ENCODE assay signal across 10 cellular contexts in the genomic region with DNA sequence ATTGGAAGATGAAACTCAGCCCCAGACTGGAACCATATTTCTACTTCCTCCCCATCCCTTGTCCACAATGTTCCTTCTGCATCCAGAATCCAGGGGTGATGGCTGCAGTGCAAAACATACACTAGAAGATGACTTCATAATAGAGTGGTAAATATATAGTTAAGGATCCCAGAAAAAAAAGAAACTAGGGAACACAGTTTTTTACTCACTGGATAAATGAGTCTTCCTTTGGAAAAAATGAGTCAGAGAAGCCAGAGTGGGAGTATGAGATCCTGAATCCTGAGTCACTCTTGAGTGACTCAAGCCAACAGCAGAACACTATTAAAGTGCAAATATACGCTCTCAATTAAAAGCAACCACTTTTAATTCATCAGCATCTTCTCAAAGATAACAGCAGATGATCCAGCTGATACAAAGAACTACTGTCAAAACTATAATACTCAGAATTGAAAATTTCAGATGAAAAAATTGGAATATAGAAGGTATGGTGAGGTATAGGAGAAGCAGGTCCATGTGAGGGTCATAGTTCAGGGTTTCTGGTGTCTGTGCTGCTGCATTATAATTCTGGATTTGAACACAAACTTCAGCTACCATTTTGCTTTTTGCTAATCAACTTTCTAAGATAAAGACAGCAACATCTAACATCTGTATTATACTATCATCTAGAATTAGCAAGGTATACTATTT.
DNase-seq lines count a peak whose midpoint lies in the region; ATAC-seq, FAIRE-seq and TF ChIP-seq lines count a peak whose summit lies in the region.
"Had no signal": no experiment of that assay in that cellular context is flagged by ENCODE, and none has a peak within 500 bp of the region (broad histone marks: within the 10 kb centered on the region; RNA-seq: fewer than 3 reads in every experiment).

No MANE protein-coding gene starts in this region.

- intact Hi-C loops in endothelial cell of umbilical vein (cut with micrococcal nuclease) (loop anchor here (1.0 to 10.0 kb wide), 5 partner anchors 9 to 399 kb away; no protein-coding TSS in a partner anchor), mucosa of descending colon (cut with DNase I, micrococcal nuclease) (no loop called here)

- H2AFZ ChIP-seq in endothelial cell of umbilical vein (ENCODE audit: low read depth, low read length) = no peak overlapping the region

- H3K4me3 ChIP-seq in AG09309 (ENCODE audit: control insufficient read depth, low read depth, low read length) (no peak overlapping the region), endothelial cell of umbilical vein (replicated peaks in 1 of 3; ENCODE audit: insufficient read depth in 1 of 3, low read depth in 1 of 3, low read length in 3 of 3) (peak overlapping the region in 1 of 3 experiments; percentile 27), mucosa of descending colon (no peak overlapping the region), small intestine (ENCODE audit: low read depth in 1 of 2, low read length in 2 of 2) (no peak overlapping the region)

- dilution Hi-C loops in endothelial cell of umbilical vein (cut with MboI; ENCODE audit: extremely low pct_ligation_motif_present, low sequenced_read_pairs) = no loop called here

- TSS peak; percentile 91 for BruUV-seq in endothelial cell of umbilical vein (replicated peaks; lab: Mats Ljungman, UMichigan)

- H3K9me1 ChIP-seq in endothelial cell of umbilical vein (replicated peaks; ENCODE audit: control insufficient read depth, extremely low read depth, insufficient read depth, low read length) = no peaks in the 10 kb centered on the region

- H3K9me3 ChIP-seq in endothelial cell of umbilical vein (replicated peaks; ENCODE audit: control insufficient read depth, insufficient read depth, low read length) (no peaks in the 10 kb centered on the region), mucosa of descending colon (peaks cover 15% of the 10 kb centered on the region), small intestine (ENCODE audit: control insufficient read depth, low read depth) (no peaks in the 10 kb centered on the region)

- peaks cover 3% of the 10 kb centered on the region for H3K79me2 ChIP-seq in endothelial cell of umbilical vein (ENCODE audit: control insufficient read depth, insufficient read depth, low read length)

- H4K20me1 ChIP-seq in endothelial cell of umbilical vein (replicated peaks; ENCODE audit: control insufficient read depth, extremely low read depth, insufficient read depth, low read length) = no peaks in the 10 kb centered on the region

- peak overlapping the region; percentile 100 for H3K27ac ChIP-seq in endothelial cell of umbilical vein (ENCODE audit: insufficient read depth, low read depth, low read length)
- H3K27ac ChIP-seq in small intestine (ENCODE audit: low read depth in 1 of 2, low read length in 1 of 2) = peak overlapping the region in 1 of 2 donors; percentile 22

- ATAC-seq in mucosa of descending colon (peak; percentile 38), HG03354 (IDR thresholded peaks at IDR 0.05; ENCODE audit: poor library complexity, severe bottlenecking, unreplicated experiment) (no peak), HG03196 (IDR thresholded peaks at IDR 0.05; ENCODE audit: unreplicated experiment) (no peak)

- peak overlapping the region; percentile 95 for H3K9ac ChIP-seq in endothelial cell of umbilical vein (replicated peaks; ENCODE audit: extremely low read depth, insufficient read depth, low read length)

- peak overlapping the region; percentile 86 for H3K4me2 ChIP-seq in endothelial cell of umbilical vein (ENCODE audit: insufficient read depth, low read length)

- H3K36me3 ChIP-seq in endothelial cell of umbilical vein (ENCODE audit: control insufficient read depth in 2 of 2, extremely low read depth in 1 of 2, insufficient read depth in 2 of 2, low read length in 2 of 2) (no peaks in the 10 kb centered on the region), mucosa of descending colon (ENCODE audit: low read depth) (no peaks in the 10 kb centered on the region), small intestine (ENCODE audit: control insufficient read depth in 2 of 2, insufficient read depth in 2 of 2, low read length in 2 of 2) (no peaks in the 10 kb centered on the region)

- DNase-seq in AG09309 (ENCODE audit: low read depth) = peak; percentile 90
- DNase-seq in M059J (ENCODE audit: low read depth) = peak; percentile 97
- peak; percentile 91 for DNase-seq in endothelial cell of umbilical vein (ENCODE audit: low read depth, low spot score)
- DNase-seq in mucosa of descending colon = no peak
- DNase-seq in NCI-H510A (lab: John Stamatoyannopoulos, UW) = no peak
- no peak for DNase-seq in small intestine
- DNase-seq: activated T-cell treated with anti-CD3 and anti-CD28 coated beads, Interleukin-2, amount 50 U/mL, for 1 hour had no signal

- peak; percentile 62 for TF ChIP-seq POLR2A in endothelial cell of umbilical vein (IDR thresholded peaks at IDR 0.05; ENCODE audit: low read depth, low read length)

- H3K27me3 ChIP-seq in endothelial cell of umbilical vein (ENCODE audit: control insufficient read depth in 2 of 2, insufficient read depth in 2 of 2, low read length in 2 of 2) = no peaks in the 10 kb centered on the region
- H3K27me3 ChIP-seq in small intestine (ENCODE audit: control insufficient read depth in 2 of 2, insufficient read depth in 2 of 2, low read length in 2 of 2) = no peaks in the 10 kb centered on the region

- peaks cover 53% of the 10 kb centered on the region for H3K4me1 ChIP-seq in endothelial cell of umbilical vein (ENCODE audit: control insufficient read depth, extremely low read depth, insufficient read depth, low read length)
- no peaks in the 10 kb centered on the region for H3K4me1 ChIP-seq in mucosa of descending colon (ENCODE audit: low read depth)
- H3K4me1 ChIP-seq in small intestine (ENCODE audit: control insufficient read depth in 2 of 2, insufficient read depth in 1 of 2, low read depth in 1 of 2, low read length in 1 of 2) = no peaks in the 10 kb centered on the region

- TF ChIP-seq CTCF in AG09309 (IDR thresholded peaks at IDR 0.05; ENCODE audit: control insufficient read depth, insufficient read depth, low read depth, low read length, missing control alignments) (no peak), endothelial cell of umbilical vein (IDR thresholded peaks at IDR 0.05; ENCODE audit: extremely low read depth in 1 of 2, insufficient read depth in 1 of 2, low read depth in 1 of 2, low read length in 2 of 2) (no peak), mucosa of descending colon (IDR thresholded peaks at IDR 0.05) (no peak)

- POLR2A ChIA-PET in endothelial cell of umbilical vein (lab: Charles Lee) = interaction anchor here (2.2 kb wide), 1 partner anchor 9 kb away, joined by 10 read pairs; no protein-coding TSS in a partner anchor

- 58 to 76% (median 63%) methylated on average over 1 of the region's 1 CpG for WGBS in small intestine, 3 donors

- FAIRE-seq in endothelial cell of umbilical vein (lab: Jason Lieb, UNC) (peak; percentile 66), small intestine (lab: Jason Lieb, UNC) (no peak)
- FAIRE-seq: D721Med had no signal

- CTCF ChIA-PET in endothelial cell of umbilical vein (lab: Charles Lee) = no interaction called here

TF ChIP-seq in endothelial cell of umbilical vein, 7 proteins besides CTCF, POLR2A, EP300 and RAD21:
- TF ChIP-seq JUN (IDR thresholded peaks at IDR 0.05; ENCODE audit: borderline replicate concordance, insufficient read depth, insufficient read length, low read depth) = peak; percentile 98
- no peak for TF ChIP-seq MYC (IDR thresholded peaks at IDR 0.05; ENCODE audit: low read depth, low read length)
- TF ChIP-seq GATA2 (IDR thresholded peaks at IDR 0.05; ENCODE audit: insufficient read depth, insufficient read length, low read depth, low read length) = peak; percentile 58
- TF ChIP-seq EZH2 (IDR thresholded peaks at IDR 0.05; ENCODE audit: borderline replicate concordance, low read depth, low read length, severe bottlenecking) = no peak
- TF ChIP-seq FOS (IDR thresholded peaks at IDR 0.05; ENCODE audit: borderline replicate concordance, insufficient read depth, low read length) = peak; percentile 99
- TF ChIP-seq, protein P1, sequence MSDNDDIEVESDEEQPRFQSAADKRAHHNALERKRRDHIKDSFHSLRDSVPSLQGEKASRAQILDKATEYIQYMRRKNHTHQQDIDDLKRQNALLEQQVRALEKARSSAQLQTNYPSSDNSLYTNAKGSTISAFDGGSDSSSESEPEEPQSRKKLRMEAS (IDR thresholded peaks at IDR 0.05; ENCODE audit: insufficient read depth, insufficient read length) = no peak
- TF ChIP-seq POLR2AphosphoS5 (IDR thresholded peaks at IDR 0.05; ENCODE audit: insufficient read depth, low read depth, low read length) = peak; percentile 71

Comparison
In these comparisons a context has a peak if more than half of its experiments do, and no peak if none do; other contexts are left out.
1. DNase-seq: peak in AG09309 (single experiment), M059J (single experiment) and endothelial cell of umbilical vein (single experiment); none in mucosa of descending colon (0 of 3), NCI-H510A (single experiment) and small intestine (single experiment).